ENCODE assay signal across 8 cellular contexts in the genomic region with DNA sequence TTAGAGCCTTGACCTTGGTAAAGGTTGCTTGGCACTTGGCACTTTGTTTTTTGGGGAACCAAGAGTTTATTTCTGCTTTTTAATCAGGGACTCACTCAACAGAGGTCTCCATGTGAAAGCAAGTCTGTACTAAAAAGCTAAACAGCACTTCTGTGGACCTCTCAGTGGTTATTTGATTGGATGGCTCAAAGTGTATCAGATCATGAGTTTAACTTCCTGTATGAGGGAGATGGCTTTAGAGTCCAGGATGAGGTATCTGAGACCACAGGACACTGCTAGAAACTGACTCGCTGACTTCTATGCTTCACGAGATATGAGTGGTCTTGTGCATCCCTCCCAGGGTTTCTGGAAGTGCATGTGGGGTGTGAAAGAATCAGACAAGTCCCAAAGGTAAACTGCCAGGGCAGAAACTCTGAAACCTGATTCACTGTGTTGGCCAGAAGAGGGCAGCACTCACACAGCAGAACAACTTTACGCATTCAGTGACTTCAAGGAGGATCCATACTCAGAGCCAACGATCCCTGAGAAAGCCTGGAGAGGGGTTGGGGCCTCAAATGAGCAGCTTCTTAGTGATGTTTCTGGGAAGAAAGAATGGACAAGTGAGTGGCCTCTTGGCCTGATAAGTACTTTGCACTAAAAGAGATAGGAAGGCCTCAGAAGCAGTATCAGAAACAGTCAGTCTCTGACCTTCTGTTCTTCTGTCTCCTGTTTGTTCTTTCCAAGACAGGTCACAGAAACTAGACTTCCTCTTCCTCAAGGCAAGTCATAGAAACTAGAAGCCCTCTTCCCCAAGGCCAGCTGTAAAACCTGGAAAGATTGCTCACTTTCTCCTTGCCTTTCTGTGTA.
DNase-seq lines count a peak whose midpoint lies in the region; ATAC-seq and TF ChIP-seq lines count a peak whose summit lies in the region.

No MANE protein-coding gene starts in this region.

- H3K9me3 ChIP-seq in mucosa of descending colon, result no peaks in the 10 kb centered on the region

- TF ChIP-seq CTCF in GM12873 (IDR thresholded peaks at IDR 0.05; ENCODE audit: insufficient read depth, low read depth, low read length, missing control alignments) (peak; percentile 87), mucosa of descending colon (IDR thresholded peaks at IDR 0.05) (peak; percentile 57)

- peak; percentile 32 for DNase-seq in A172 (ENCODE audit: low spot score)
- DNase-seq in NCI-H69 (lab: John Stamatoyannopoulos, UW), result peak; percentile 47
- peak; percentile 67 for DNase-seq in activated CD8-positive, alpha-beta memory T cell treated with anti-CD3 and anti-CD28 coated beads, Interleukin-2, amount 10 ng/mL, durations not matched to agents 7 days and 5 days
- peak; percentile 66 for DNase-seq in epidermal melanocyte (ENCODE audit: insufficient read length, low spot score)
- DNase-seq in mucosa of descending colon, result peak in 2 of 3 donors; percentile 56 to 75
- peak; percentile 18 for DNase-seq in stimulated activated CD8-positive, alpha-beta memory T cell treated with anti-CD3 and anti-CD28 coated beads, Interleukin-7, amount 100 ng/mL, for 24 hours (ENCODE audit: low read depth)

- H3K27ac Mint-ChIP-seq in activated CD8-positive, alpha-beta memory T cell treated with anti-CD3 and anti-CD28 coated beads, Interleukin-2, amount 10 ng/mL, durations not matched to agents 7 days and 5 days, result no peak overlapping the region

- peak; percentile 67 for ATAC-seq in HG03066 (IDR thresholded peaks at IDR 0.05; ENCODE audit: low read depth, unreplicated experiment)
- ATAC-seq in activated CD8-positive, alpha-beta memory T cell treated with anti-CD3 and anti-CD28 coated beads, Interleukin-2, amount 10 ng/mL, durations not matched to agents 7 days and 5 days, result peak; percentile 66
- ATAC-seq in mucosa of descending colon, result peak; percentile 90

- no peaks in the 10 kb centered on the region for H3K36me3 ChIP-seq in mucosa of descending colon (ENCODE audit: low read depth)

- H3K27me3 Mint-ChIP-seq in activated CD8-positive, alpha-beta memory T cell treated with anti-CD3 and anti-CD28 coated beads, Interleukin-2, amount 10 ng/mL, durations not matched to agents 7 days and 5 days, result peaks cover 5% of the 10 kb centered on the region

- no peaks in the 10 kb centered on the region for H3K36me3 Mint-ChIP-seq in activated CD8-positive, alpha-beta memory T cell treated with anti-CD3 and anti-CD28 coated beads, Interleukin-2, amount 10 ng/mL, durations not matched to agents 7 days and 5 days

- no peaks in the 10 kb centered on the region for H3K4me1 ChIP-seq in mucosa of descending colon (ENCODE audit: low read depth)

- no peak overlapping the region for H3K4me3 ChIP-seq in mucosa of descending colon

- H3K9me3 Mint-ChIP-seq in activated CD8-positive, alpha-beta memory T cell treated with anti-CD3 and anti-CD28 coated beads, Interleukin-2, amount 10 ng/mL, durations not matched to agents 7 days and 5 days (ENCODE audit: low read depth), result no peaks in the 10 kb centered on the region

- intact Hi-C loops in mucosa of descending colon (cut with DNase I, micrococcal nuclease), result loop anchor here (2.0 to 10.0 kb wide), 3 partner anchors 47 to 229 kb away; partner anchors contain the start of gene CXCL13 (in 1 of the 2)

- H3K4me3 Mint-ChIP-seq in activated CD8-positive, alpha-beta memory T cell treated with anti-CD3 and anti-CD28 coated beads, Interleukin-2, amount 10 ng/mL, durations not matched to agents 7 days and 5 days, result no peak overlapping the region

- peaks cover 7% of the 10 kb centered on the region for H3K4me1 Mint-ChIP-seq in activated CD8-positive, alpha-beta memory T cell treated with anti-CD3 and anti-CD28 coated beads, Interleukin-2, amount 10 ng/mL, durations not matched to agents 7 days and 5 days

- CTCF ChIA-PET in activated CD8-positive, alpha-beta memory T cell treated with anti-CD3 and anti-CD28 coated beads, Interleukin-2, amount 10 ng/mL, durations not matched to agents 7 days and 5 days (lab: Charles Lee), result interaction anchor here (0.6 to 2.0 kb wide), 14 partner anchors 9 to 232 kb away, joined by 3 to 9 read pairs (median 4); no protein-coding TSS in a partner anchor
